1 cellular context compared by ENCODE assay signal in the genomic region with DNA sequence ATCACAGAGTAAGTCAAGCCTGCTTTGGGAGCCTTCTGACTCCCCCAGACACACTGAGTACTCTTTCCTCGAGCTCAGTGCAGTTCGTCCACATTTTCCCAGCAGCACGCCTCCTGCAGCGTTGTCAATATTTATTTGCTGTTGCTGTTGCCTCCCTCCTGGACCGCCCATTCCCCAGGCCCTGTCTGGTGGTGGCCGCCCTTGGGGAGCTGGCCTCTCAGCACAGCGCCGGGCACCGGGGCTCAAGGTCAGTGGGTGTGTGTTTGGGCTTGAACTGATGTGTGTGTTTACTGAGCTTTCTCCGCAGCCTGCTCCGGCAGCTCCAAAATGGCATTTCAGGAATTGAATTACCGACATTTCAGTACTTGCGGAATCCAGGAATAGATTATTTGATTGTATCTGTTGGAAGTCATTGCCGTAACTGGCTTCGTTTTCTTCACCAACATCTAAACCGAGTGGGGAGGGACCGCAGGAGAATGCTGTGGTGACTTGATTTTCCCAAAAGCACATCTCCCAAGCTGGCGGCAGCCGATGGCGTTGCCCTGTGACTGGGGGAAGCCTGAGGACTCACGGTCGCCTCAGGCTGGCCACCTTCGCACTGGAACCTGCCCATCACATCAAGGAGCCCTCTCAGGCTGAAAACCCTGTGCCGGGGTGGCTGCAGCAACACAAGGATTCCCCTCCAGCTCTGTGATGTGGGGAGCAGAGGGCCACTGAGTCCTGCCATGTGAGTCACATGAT.
TF ChIP-seq lines count a peak whose summit lies in the region.

No MANE protein-coding gene starts in this region.

TF ChIP-seq in HepG2, 621 proteins besides CTCF, POLR2A, EP300 and RAD21 (continued from another document):
- TF ChIP-seq, protein P1, sequence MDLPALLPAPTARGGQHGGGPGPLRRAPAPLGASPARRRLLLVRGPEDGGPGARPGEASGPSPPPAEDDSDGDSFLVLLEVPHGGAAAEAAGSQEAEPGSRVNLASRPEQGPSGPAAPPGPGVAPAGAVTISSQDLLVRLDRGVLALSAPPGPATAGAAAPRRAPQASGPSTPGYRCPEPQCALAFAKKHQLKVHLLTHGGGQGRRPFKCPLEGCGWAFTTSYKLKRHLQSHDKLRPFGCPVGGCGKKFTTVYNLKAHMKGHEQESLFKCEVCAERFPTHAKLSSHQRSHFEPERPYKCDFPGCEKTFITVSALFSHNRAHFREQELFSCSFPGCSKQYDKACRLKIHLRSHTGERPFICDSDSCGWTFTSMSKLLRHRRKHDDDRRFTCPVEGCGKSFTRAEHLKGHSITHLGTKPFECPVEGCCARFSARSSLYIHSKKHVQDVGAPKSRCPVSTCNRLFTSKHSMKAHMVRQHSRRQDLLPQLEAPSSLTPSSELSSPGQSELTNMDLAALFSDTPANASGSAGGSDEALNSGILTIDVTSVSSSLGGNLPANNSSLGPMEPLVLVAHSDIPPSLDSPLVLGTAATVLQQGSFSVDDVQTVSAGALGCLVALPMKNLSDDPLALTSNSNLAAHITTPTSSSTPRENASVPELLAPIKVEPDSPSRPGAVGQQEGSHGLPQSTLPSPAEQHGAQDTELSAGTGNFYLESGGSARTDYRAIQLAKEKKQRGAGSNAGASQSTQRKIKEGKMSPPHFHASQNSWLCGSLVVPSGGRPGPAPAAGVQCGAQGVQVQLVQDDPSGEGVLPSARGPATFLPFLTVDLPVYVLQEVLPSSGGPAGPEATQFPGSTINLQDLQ (CRISPR knock-in tag; IDR thresholded peaks at IDR 0.05) = no peak
- TF ChIP-seq ZNF280B (CRISPR knock-in tag; IDR thresholded peaks at IDR 0.05; ENCODE audit: borderline replicate concordance) (peak; percentile 42; the same call in 1 of the 2 replicates), ZSCAN9 (CRISPR knock-in tag; IDR thresholded peaks at IDR 0.05; ENCODE audit: borderline replicate concordance) (peak; percentile 95; the same call in 1 of the 2 replicates)
TF ChIP-seq in HepG2: peak in this region for 309.
